Comparison of ENCODE assay signal across 19 cellular contexts in the genomic region with DNA sequence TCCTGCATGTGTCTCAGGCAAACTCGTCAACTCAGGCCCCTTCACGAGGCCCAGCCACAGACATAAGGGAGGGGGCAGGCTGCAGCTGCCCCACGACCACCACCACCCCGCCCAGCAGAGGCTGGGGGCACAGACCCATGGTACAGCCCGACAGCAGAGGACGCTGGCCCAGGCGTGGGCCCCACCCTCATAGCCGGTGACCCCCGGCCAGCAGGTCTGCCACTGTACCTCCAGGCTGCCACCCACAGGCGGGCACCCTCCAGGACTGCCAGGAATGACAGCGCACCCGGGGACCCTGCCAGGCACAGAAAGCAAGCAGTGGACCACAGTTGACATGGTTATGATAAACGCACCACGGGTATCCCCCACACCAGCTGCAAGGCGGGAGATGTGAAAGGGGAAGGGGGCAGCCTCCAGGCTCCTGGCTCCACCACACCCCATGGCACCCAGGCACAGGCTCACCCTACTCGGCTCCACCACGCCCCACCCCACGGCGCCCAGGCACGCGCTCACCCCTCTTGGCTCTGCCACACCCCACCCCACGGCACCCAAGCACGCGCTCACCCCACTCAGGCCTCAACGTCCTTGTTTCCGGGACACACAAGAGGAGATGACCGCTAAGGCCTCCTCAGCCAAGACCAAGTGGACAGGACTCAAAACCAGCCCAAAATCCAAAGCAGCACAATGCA.
"Had no signal": no experiment of that assay in that cellular context is flagged by ENCODE, and none has a peak within 500 bp of the region (broad histone marks: within the 10 kb centered on the region; RNA-seq: fewer than 3 reads in every experiment).

No MANE protein-coding gene starts in this region.

- DNase-seq: activated CD4-positive, alpha-beta memory T cell treated with anti-CD3 and anti-CD28 coated beads, Interleukin-2, amount 10 ng/mL, durations not matched to agents 7 days and 5 days; activated CD4-positive, alpha-beta T cell treated with anti-CD3 and anti-CD28 coated beads for 4 hours; activated gamma-delta T cell; activated T-cell treated with anti-CD3 and anti-CD28 coated beads, Interleukin-2, amount 50 U/mL, for 72 hours; central memory CD4-positive, alpha-beta T cell; effector CD8-positive, alpha-beta T cell; foreskin fibroblast; glutamatergic neuron; hypothalamus; kidney glomerular epithelial cell; nucleus accumbens; stimulated activated CD4-positive, alpha-beta T cell treated with anti-CD3 and anti-CD28 coated beads, Interleukin-4, amount 100 ng/mL, for 24 hours; T-helper 1 cell; WERI-Rb-1 had no signal

- ATAC-seq: activated naive CD4-positive, alpha-beta T cell treated with anti-CD3 and anti-CD28 coated beads, Interleukin-2, amount 50 U/mL, for 72 hours; activated T-cell treated with anti-CD3 and anti-CD28 coated beads, Interleukin-2, amount 50 U/mL, for 72 hours; SK-N-SH treated with all-trans-retinoic acid at 6 μM for 48 hours had no signal

- H3K9me3 Mint-ChIP-seq: activated CD4-positive, alpha-beta memory T cell treated with anti-CD3 and anti-CD28 coated beads, Interleukin-2, amount 10 ng/mL, durations not matched to agents 7 days and 5 days; activated naive CD4-positive, alpha-beta T cell treated with anti-CD3 and anti-CD28 coated beads, Interleukin-2, amount 50 U/mL, for 72 hours; activated T-cell treated with anti-CD3 and anti-CD28 coated beads, Interleukin-2, amount 50 U/mL, for 72 hours; stimulated activated naive CD8-positive, alpha-beta T cell treated with anti-CD3 and anti-CD28 coated beads, Interleukin-15, Interleukin-2, amounts not matched to agents 100 ng/mL and 50 ng/mL, for 24 hours had no signal

- H3K27me3 Mint-ChIP-seq: activated CD4-positive, alpha-beta memory T cell treated with anti-CD3 and anti-CD28 coated beads, Interleukin-2, amount 10 ng/mL, durations not matched to agents 7 days and 5 days; stimulated activated naive CD8-positive, alpha-beta T cell treated with anti-CD3 and anti-CD28 coated beads, Interleukin-15, Interleukin-2, amounts not matched to agents 100 ng/mL and 50 ng/mL, for 24 hours had no signal

- H3K36me3 Mint-ChIP-seq: activated naive CD4-positive, alpha-beta T cell treated with anti-CD3 and anti-CD28 coated beads, Interleukin-2, amount 50 U/mL, for 72 hours had no signal

- H3K4me3 Mint-ChIP-seq: activated CD4-positive, alpha-beta memory T cell treated with anti-CD3 and anti-CD28 coated beads, Interleukin-2, amount 10 ng/mL, durations not matched to agents 7 days and 5 days; activated T-cell treated with anti-CD3 and anti-CD28 coated beads, Interleukin-2, amount 50 U/mL, for 72 hours; mesothelial cell of epicardium; stimulated activated naive CD8-positive, alpha-beta T cell treated with anti-CD3 and anti-CD28 coated beads, Interleukin-15, Interleukin-2, amounts not matched to agents 100 ng/mL and 50 ng/mL, for 24 hours had no signal

- H3K27ac Mint-ChIP-seq: activated CD4-positive, alpha-beta memory T cell treated with anti-CD3 and anti-CD28 coated beads, Interleukin-2, amount 10 ng/mL, durations not matched to agents 7 days and 5 days; activated T-cell treated with anti-CD3 and anti-CD28 coated beads, Interleukin-2, amount 50 U/mL, for 72 hours; mesothelial cell of epicardium; stimulated activated naive CD8-positive, alpha-beta T cell treated with anti-CD3 and anti-CD28 coated beads, Interleukin-15, Interleukin-2, amounts not matched to agents 100 ng/mL and 50 ng/mL, for 24 hours had no signal

- FAIRE-seq: endothelial cell of umbilical vein had no signal
